ENCODE assay signal across 17 cellular contexts in the genomic region with DNA sequence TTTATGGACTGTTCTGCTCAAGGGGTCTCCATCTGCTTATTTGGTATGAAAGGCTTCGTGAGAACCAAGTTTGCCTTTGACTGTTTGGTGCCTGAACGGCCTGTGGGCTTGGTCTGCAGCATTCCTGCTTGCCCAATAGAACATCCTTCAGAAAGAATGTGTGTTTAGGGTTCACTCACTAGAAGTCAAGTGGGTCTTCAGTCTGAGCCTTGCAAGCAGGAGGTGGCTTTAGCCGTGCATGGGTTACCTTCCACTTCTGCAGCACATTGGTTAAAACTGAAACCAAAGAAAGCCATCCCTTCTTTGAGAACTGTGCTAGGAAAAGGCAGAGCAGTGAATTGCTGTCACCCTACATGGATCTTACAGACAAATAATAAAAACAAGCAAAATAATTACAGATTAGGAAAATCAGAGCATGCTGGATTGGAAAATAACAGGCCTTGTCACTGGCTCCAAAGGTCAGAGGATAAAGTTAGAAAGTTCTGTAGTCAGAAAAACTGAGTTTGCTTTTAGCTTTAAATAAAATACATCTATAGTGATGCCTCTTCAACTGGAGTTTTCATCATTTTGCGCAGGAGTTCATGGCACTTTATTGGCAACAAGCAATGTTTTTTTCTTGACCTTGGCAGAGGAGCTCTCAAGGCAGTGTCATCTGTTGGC. TPM values are rescaled to one million over a fixed set of nuclear protein-coding genes. Genes with fewer than 3 reads are reported as not detected.
"Had no signal": no experiment of that assay in that cellular context is flagged by ENCODE, and none has a peak within 500 bp of the region (broad histone marks: within the 10 kb centered on the region; RNA-seq: fewer than 3 reads in every experiment).

No MANE protein-coding gene starts in this region.

- H3K36me3 Mint-ChIP-seq: activated naive CD8-positive, alpha-beta T cell; brain; natural killer cell treated with Interleukin-12 subunit alpha and Interleukin-12 subunit beta and Interleukin-15 and Interleukin-18, amount 100 ng/mL, for 72 hours had no signal

- H3K9me3 Mint-ChIP-seq: activated CD4-positive, alpha-beta T cell treated with anti-CD3 and anti-CD28 coated beads, Interleukin-2, amount 10 ng/mL, durations not matched to agents 7 days and 5 days; brain; natural killer cell treated with Interleukin-12 subunit alpha and Interleukin-12 subunit beta and Interleukin-15 and Interleukin-18, amount 100 ng/mL, for 72 hours; stimulated activated naive CD8-positive, alpha-beta T cell treated with anti-CD3 and anti-CD28 coated beads, Interleukin-15, Interleukin-2, amounts not matched to agents 100 ng/mL and 50 ng/mL, for 24 hours had no signal

- ATAC-seq: gastroesophageal sphincter had no signal

- H3K36me3 ChIP-seq: colonic mucosa, gastroesophageal sphincter, right atrium auricular region had no signal

- H3K4me3 ChIP-seq: colonic mucosa, gastroesophageal sphincter, right atrium auricular region had no signal

- H3K9me3 ChIP-seq: colonic mucosa, gastroesophageal sphincter, right atrium auricular region had no signal

- H3K27ac Mint-ChIP-seq: activated CD4-positive, alpha-beta T cell treated with anti-CD3 and anti-CD28 coated beads, Interleukin-2, amount 10 ng/mL, durations not matched to agents 7 days and 5 days; activated naive CD8-positive, alpha-beta T cell; natural killer cell treated with Interleukin-12 subunit alpha and Interleukin-12 subunit beta and Interleukin-15 and Interleukin-18, amount 100 ng/mL, for 72 hours; progenitor cell of endocrine pancreas; stimulated activated naive CD8-positive, alpha-beta T cell treated with anti-CD3 and anti-CD28 coated beads, Interleukin-15, Interleukin-2, amounts not matched to agents 100 ng/mL and 50 ng/mL, for 24 hours had no signal

- H3K27me3 ChIP-seq: colonic mucosa, gastroesophageal sphincter, right atrium auricular region had no signal

- DNase-seq: activated CD4-positive, alpha-beta T cell treated with anti-CD3 and anti-CD28 coated beads, Interleukin-2, amount 10 ng/mL, durations not matched to agents 7 days and 5 days; activated CD8-positive, alpha-beta memory T cell treated with anti-CD3 and anti-CD28 coated beads for 24 hours; activated gamma-delta T cell treated with Interleukin-2 at 50 U/mL for 16 hours; amygdala; central memory CD4-positive, alpha-beta T cell; colonic mucosa; islet precursor cell; mesendoderm; occipital lobe; small intestine had no signal

- H3K4me3 Mint-ChIP-seq: activated CD4-positive, alpha-beta T cell treated with anti-CD3 and anti-CD28 coated beads, Interleukin-2, amount 10 ng/mL, durations not matched to agents 7 days and 5 days; activated naive CD8-positive, alpha-beta T cell; brain; natural killer cell treated with Interleukin-12 subunit alpha and Interleukin-12 subunit beta and Interleukin-15 and Interleukin-18, amount 100 ng/mL, for 72 hours; stimulated activated naive CD8-positive, alpha-beta T cell treated with anti-CD3 and anti-CD28 coated beads, Interleukin-15, Interleukin-2, amounts not matched to agents 100 ng/mL and 50 ng/mL, for 24 hours had no signal

- H3K4me1 ChIP-seq: colonic mucosa, gastroesophageal sphincter, right atrium auricular region had no signal

- H3K27me3 Mint-ChIP-seq: activated CD4-positive, alpha-beta T cell treated with anti-CD3 and anti-CD28 coated beads, Interleukin-2, amount 10 ng/mL, durations not matched to agents 7 days and 5 days; brain; progenitor cell of endocrine pancreas had no signal

- H3K4me1 Mint-ChIP-seq: activated CD4-positive, alpha-beta T cell treated with anti-CD3 and anti-CD28 coated beads, Interleukin-2, amount 10 ng/mL, durations not matched to agents 7 days and 5 days; brain had no signal

- H3K27ac ChIP-seq: colonic mucosa, gastroesophageal sphincter, right atrium auricular region had no signal

RNA-seq across cellular contexts. Expression of gene WWC1, which starts 16.6 kb away (rescaled TPM):
- total RNA-seq: natural killer cell treated with Interleukin-12 subunit alpha and Interleukin-12 subunit beta and Interleukin-15 and Interleukin-18, amount 100 ng/mL, for 72 hours had no signal
